ENCODE assay signal across 10 cellular contexts in the genomic region with DNA sequence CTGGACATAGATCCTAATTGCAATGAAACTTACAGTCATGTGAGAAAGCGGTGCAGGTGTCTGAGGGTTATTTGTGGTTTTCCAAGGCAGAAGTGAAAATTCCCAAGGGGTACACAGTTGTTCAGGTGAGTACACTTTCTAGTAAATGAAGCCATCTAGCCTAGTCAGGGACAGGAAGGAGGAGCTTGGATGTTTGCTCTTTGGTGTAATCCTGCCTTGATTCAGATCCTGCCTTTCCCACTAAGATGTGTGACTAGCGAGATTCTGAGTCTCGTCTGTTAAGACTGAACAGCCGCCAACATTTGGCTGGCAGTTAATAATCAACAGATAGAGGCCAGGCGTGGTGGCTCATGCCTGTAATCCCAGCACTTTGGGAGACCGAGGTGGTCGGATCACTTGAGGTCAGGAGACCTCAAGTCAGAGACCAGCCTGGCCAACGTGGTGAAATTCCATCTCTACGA. TPM values are rescaled to one million over a fixed set of nuclear protein-coding genes. Genes with fewer than 3 reads are reported as not detected.
A peak's percentile ranks its signal among the peaks of the same experiment; 100 is the strongest.
DNase-seq lines count a peak whose midpoint lies in the region; ATAC-seq and TF ChIP-seq lines count a peak whose summit lies in the region.
"Had no signal": no experiment of that assay in that cellular context is flagged by ENCODE, and none has a peak within 500 bp of the region (broad histone marks: within the 10 kb centered on the region; RNA-seq: fewer than 3 reads in every experiment).

No MANE protein-coding gene starts in this region.

- H3K9me3 ChIP-seq in breast epithelium: no peaks in the 10 kb centered on the region
- no peaks in the 10 kb centered on the region for H3K9me3 ChIP-seq in lower lobe of right lung
- no peaks in the 10 kb centered on the region for H3K9me3 ChIP-seq in upper lobe of right lung

- peaks cover 17% of the 10 kb centered on the region for H3K4me1 Mint-ChIP-seq in MCF 10A (ENCODE audit: insufficient read depth, unreplicated experiment)
- peaks cover 83% of the 10 kb centered on the region for H3K4me1 Mint-ChIP-seq in activated naive CD8-positive, alpha-beta T cell treated with anti-CD3 and anti-CD28 coated beads, Interleukin-2, amount 50 U/mL, for 24 hours

- H3K27ac ChIP-seq in breast epithelium (no peak overlapping the region), lower lobe of right lung (peak overlapping the region; percentile 26), upper lobe of right lung (peak overlapping the region; percentile 45)

- POLR2A ChIA-PET in MCF 10A (lab: Yijun Ruan, JAX): interaction anchor here (0.6 to 13.2 kb wide), 5 partner anchors 12 to 245 kb away, joined by 3 to 324 read pairs (median 13); a partner anchor contains a TSS

- H3K27me3 Mint-ChIP-seq in MCF 10A (ENCODE audit: insufficient read depth, unreplicated experiment): no peaks in the 10 kb centered on the region
- peaks cover 5% of the 10 kb centered on the region for H3K27me3 Mint-ChIP-seq in activated naive CD8-positive, alpha-beta T cell treated with anti-CD3 and anti-CD28 coated beads, Interleukin-2, amount 50 U/mL, for 24 hours

- no peak for TF ChIP-seq POLR2A in breast epithelium (IDR thresholded peaks at IDR 0.05)

- H3K9me3 Mint-ChIP-seq in MCF 10A (ENCODE audit: unreplicated experiment): no peaks in the 10 kb centered on the region
- H3K9me3 Mint-ChIP-seq in activated naive CD8-positive, alpha-beta T cell treated with anti-CD3 and anti-CD28 coated beads, Interleukin-2, amount 50 U/mL, for 24 hours: no peaks in the 10 kb centered on the region

- intact Hi-C loops in MCF 10A (cut with micrococcal nuclease): loop anchor here (5.0 kb wide), 2 partner anchors 41 to 336 kb away; a partner anchor contains a TSS
- intact Hi-C loops in breast epithelium (cut with DNase I; ENCODE audit: low total_unique reads): no loop called here
- intact Hi-C loops in lower lobe of right lung (cut with DNase I): no loop called here
- intact Hi-C loops in upper lobe of right lung (cut with DNase I): no loop called here

- no peak for ATAC-seq in activated naive CD8-positive, alpha-beta T cell treated with anti-CD3 and anti-CD28 coated beads, Interleukin-2, amount 50 U/mL, for 24 hours
- ATAC-seq in lower lobe of right lung (no peak), upper lobe of right lung (no peak), GM19395 (IDR thresholded peaks at IDR 0.05; ENCODE audit: unreplicated experiment) (no peak), GM18907 (IDR thresholded peaks at IDR 0.05; ENCODE audit: unreplicated experiment) (no peak)

- DNase-seq in MCF 10A (ENCODE audit: unreplicated experiment) (peak; percentile 35), breast epithelium (ENCODE audit: low spot score in 2 of 2) (no peak), lower lobe of right lung (no peak), upper lobe of right lung (no peak)
- DNase-seq in activated naive CD8-positive, alpha-beta T cell treated with anti-CD3 and anti-CD28 coated beads, Interleukin-2, amount 50 U/mL, for 24 hours: no peak
- no peak for DNase-seq in activated effector memory CD4-positive, alpha-beta T cell treated with anti-CD3 and anti-CD28 coated beads, Interleukin-2, amount 50 U/mL, for 16 hours
- DNase-seq: EL, NCI-H524 treated with DMSO at 0.1 percent for 48 hours had no signal

- TF ChIP-seq CTCF in MCF 10A (IDR thresholded peaks at IDR 0.05; ENCODE audit: unreplicated experiment): no peak
- TF ChIP-seq CTCF in breast epithelium (IDR thresholded peaks at IDR 0.05): no peak
- no peak for TF ChIP-seq CTCF in lower lobe of right lung (IDR thresholded peaks at IDR 0.05)
- TF ChIP-seq CTCF in upper lobe of right lung (IDR thresholded peaks at IDR 0.05): no peak

- H3K4me1 ChIP-seq in breast epithelium (peaks cover 5 to 13% of the 10 kb centered on the region in 2 donors), lower lobe of right lung (peaks cover 77% of the 10 kb centered on the region), upper lobe of right lung (peaks cover 66% of the 10 kb centered on the region)

- peaks cover 79% of the 10 kb centered on the region for H3K36me3 Mint-ChIP-seq in MCF 10A (ENCODE audit: insufficient read depth, unreplicated experiment)
- H3K36me3 Mint-ChIP-seq in activated naive CD8-positive, alpha-beta T cell treated with anti-CD3 and anti-CD28 coated beads, Interleukin-2, amount 50 U/mL, for 24 hours (ENCODE audit: low read depth): peaks cover 75% of the 10 kb centered on the region

- peaks cover 4% of the 10 kb centered on the region for H3K36me3 ChIP-seq in breast epithelium
- H3K36me3 ChIP-seq in lower lobe of right lung: peaks cover 69% of the 10 kb centered on the region
- peaks cover 68% of the 10 kb centered on the region for H3K36me3 ChIP-seq in upper lobe of right lung

- H3K4me3 Mint-ChIP-seq in MCF 10A (ENCODE audit: unreplicated experiment): peak overlapping the region; percentile 91
- H3K4me3 Mint-ChIP-seq in activated naive CD8-positive, alpha-beta T cell treated with anti-CD3 and anti-CD28 coated beads, Interleukin-2, amount 50 U/mL, for 24 hours: peak overlapping the region; percentile 95

- CTCF ChIA-PET in MCF 10A (lab: Yijun Ruan, JAX): interaction anchor here (1.9 to 2.5 kb wide), 2 partner anchors 17 to 35 kb away, joined by 5 to 7 read pairs; no protein-coding TSS in a partner anchor

- H3K4me3 ChIP-seq in breast epithelium (peak overlapping the region in 1 of 3 donors; percentile 93), lower lobe of right lung (peak overlapping the region; percentile 69), upper lobe of right lung (peak overlapping the region; percentile 90)

- no TSS peak for BruUV-seq in MCF 10A (replicated peaks; lab: Mats Ljungman, UMichigan)

- H3K27me3 ChIP-seq in breast epithelium (no peaks in the 10 kb centered on the region), lower lobe of right lung (ENCODE audit: low read depth) (no peaks in the 10 kb centered on the region), upper lobe of right lung (no peaks in the 10 kb centered on the region)

- no peak overlapping the region for H3K27ac Mint-ChIP-seq in MCF 10A (ENCODE audit: low read depth, unreplicated experiment)
- peak overlapping the region; percentile 100 for H3K27ac Mint-ChIP-seq in activated naive CD8-positive, alpha-beta T cell treated with anti-CD3 and anti-CD28 coated beads, Interleukin-2, amount 50 U/mL, for 24 hours

RNA-seq across cellular contexts. Expression of a gene that starts 2.5 kb away (rescaled TPM):
- 1,356 and 1,735 TPM in 2 replicates for total RNA-seq in MCF 10A (2022)
- total RNA-seq in breast epithelium: 1,000 to 10,000 TPM; 2,169 to 2,630 (median 2,424) TPM
- 1,086 TPM for total RNA-seq in lower lobe of right lung
- total RNA-seq in upper lobe of right lung: 1,039 TPM

RNA-seq across cellular contexts. Expression of a gene that starts 12.1 kb away (rescaled TPM):
- total RNA-seq in MCF 10A (2022): 28.0 and 40.1 TPM in 2 replicates
- 10 to 100 TPM; 59.5 to 80.3 (median 74.4) TPM for total RNA-seq in breast epithelium
- total RNA-seq in lower lobe of right lung: 33.8 TPM
- total RNA-seq in upper lobe of right lung: 34.7 TPM

RNA-seq across cellular contexts. Expression of a gene that starts 13.8 kb away (rescaled TPM):
- total RNA-seq in MCF 10A (2022) (43.8 and 49.5 TPM in 2 replicates), breast epithelium (10 to 100 TPM; 16.5 to 37.3 (median 24.6) TPM), lower lobe of right lung (65.5 TPM), upper lobe of right lung (57.9 TPM)

RNA-seq across cellular contexts. Expression of a gene that starts 19.6 kb away (rescaled TPM):
- total RNA-seq in MCF 10A (2022): not detected in 2 replicates
- total RNA-seq in breast epithelium: 10 to 100 TPM in 2 of 3 donors, 1 to 10 TPM in 1; 1.6 to 28.3 (median 11.5) TPM
- 85.6 TPM for total RNA-seq in lower lobe of right lung
- 61.5 TPM for total RNA-seq in upper lobe of right lung

RNA-seq across cellular contexts. Expression of a gene that starts 30.2 kb away (rescaled TPM):
- total RNA-seq in MCF 10A (2022) (3.7 and 6.1 TPM in 2 replicates), breast epithelium (10 to 100 TPM in 2 of 3 donors, under 1 TPM in 1; 0.48 to 41.6 (median 38.0) TPM), lower lobe of right lung (57.6 TPM), upper lobe of right lung (48.3 TPM)

Comparison
In these comparisons a context has a peak if more than half of its experiments do, and no peak if none do; other contexts are left out.
1. H3K27ac ChIP-seq: peak in lower lobe of right lung (single experiment) and upper lobe of right lung (single experiment); none in breast epithelium (0 of 2).